11 cellular contexts compared by ENCODE assay signal in genomic region chr14:20757963-20758362, GRCh38. TPM values are rescaled to one million over a fixed set of nuclear protein-coding genes. Genes with fewer than 3 reads are reported as not detected.
DNase-seq lines count a peak whose midpoint lies in the region; ATAC-seq and TF ChIP-seq lines count a peak whose summit lies in the region.
"Had no signal": no experiment of that assay in that cellular context is flagged by ENCODE, and none has a peak within 500 bp of the region (broad histone marks: within the 10 kb centered on the region; RNA-seq: fewer than 3 reads in every experiment).

No MANE protein-coding gene starts in this region.

- H3K27ac ChIP-seq in colonic mucosa, result no peak overlapping the region
- H3K27ac ChIP-seq: HL-60 had no signal

- H3K9me3 Mint-ChIP-seq in progenitor cell of endocrine pancreas (ENCODE audit: low read depth), result no peaks in the 10 kb centered on the region
- H3K9me3 Mint-ChIP-seq: central memory CD8-positive, alpha-beta T cell had no signal

- DNase-seq in GM13977 (ENCODE audit: low spot score) (peak; percentile 25), NOMO-1 treated with dmso at 0.1 percent for 144 hours (lab: John Stamatoyannopoulos, UW; ENCODE audit: unreplicated experiment) (peak; percentile 50), colonic mucosa (peak; percentile 65), progenitor cell of endocrine pancreas (ENCODE audit: low spot score, unreplicated experiment) (no peak), GM19240 (ENCODE audit: insufficient read length, low spot score) (no peak), sciatic nerve (ENCODE audit: low spot score) (no peak)

- H3K4me3 ChIP-seq in colonic mucosa, result no peak overlapping the region
- H3K4me3 ChIP-seq: mucosa of descending colon had no signal

- TF ChIP-seq CTCF in GM13977 (IDR thresholded peaks at IDR 0.05; ENCODE audit: extremely low read depth, insufficient read depth, missing control alignments), result peak; percentile 55
- peak; percentile 29 for TF ChIP-seq CTCF in colonic mucosa (IDR thresholded peaks at IDR 0.05)
- peak; percentile 27 for TF ChIP-seq CTCF in progenitor cell of endocrine pancreas (IDR thresholded peaks at IDR 0.05; ENCODE audit: unreplicated experiment)

- H3K27ac Mint-ChIP-seq in progenitor cell of endocrine pancreas, result no peak overlapping the region

- H3K36me3 ChIP-seq in colonic mucosa, result no peaks in the 10 kb centered on the region

- H3K4me1 Mint-ChIP-seq in progenitor cell of endocrine pancreas (ENCODE audit: low read depth), result no peaks in the 10 kb centered on the region
- H3K4me1 Mint-ChIP-seq: central memory CD8-positive, alpha-beta T cell had no signal

- H3K9me3 ChIP-seq in colonic mucosa, result no peaks in the 10 kb centered on the region
- H3K9me3 ChIP-seq: mucosa of descending colon had no signal

- no peaks in the 10 kb centered on the region for H3K27me3 ChIP-seq in colonic mucosa

- H3K4me3 Mint-ChIP-seq in progenitor cell of endocrine pancreas (ENCODE audit: low read depth), result no peak overlapping the region
- H3K4me3 Mint-ChIP-seq: central memory CD8-positive, alpha-beta T cell had no signal

- in situ Hi-C loops in GM13977 (cut with MboI; ENCODE audit: low pct_unique_long_range_greater_than_20kb, low sequenced_read_pairs, unreplicated experiment), result loop anchor here (25.0 kb wide), 1 partner anchor 104 kb away; no protein-coding TSS in a partner anchor

- intact Hi-C loops in colonic mucosa (cut with DNase I) (loop anchor here (5.0 kb wide), 1 partner anchor 99 kb away; no protein-coding TSS in a partner anchor), sciatic nerve (cut with DNase I) (no loop called here)

- H3K27me3 Mint-ChIP-seq in progenitor cell of endocrine pancreas, result no peaks in the 10 kb centered on the region

- H3K4me1 ChIP-seq in colonic mucosa, result no peaks in the 10 kb centered on the region

- H3K9ac ChIP-seq in colonic mucosa (ENCODE audit: low read depth in 2 of 2, low read length in 2 of 2), result no peak overlapping the region

- H3K36me3 Mint-ChIP-seq in progenitor cell of endocrine pancreas (ENCODE audit: insufficient read depth), result no peaks in the 10 kb centered on the region

- no peak for ATAC-seq in GM18519 (IDR thresholded peaks at IDR 0.05; ENCODE audit: low FRiP score, unreplicated experiment)
- no peak for ATAC-seq in sciatic nerve
- no peak for ATAC-seq in GM19351 (IDR thresholded peaks at IDR 0.05; ENCODE audit: unreplicated experiment)
- ATAC-seq: mucosa of descending colon had no signal

RNA-seq across cellular contexts. Expression of gene EDDM3B, which starts 10.2 kb away (rescaled TPM):
- total RNA-seq in colonic mucosa (not detected), progenitor cell of endocrine pancreas (not detected in 2 replicates), sciatic nerve (not detected)
- total RNA-seq: mucosa of descending colon had no signal

RNA-seq across cellular contexts. Expression of gene EDDM3A, which starts 12.3 kb away (rescaled TPM):
- total RNA-seq in colonic mucosa (not detected), progenitor cell of endocrine pancreas (not detected in 2 replicates), sciatic nerve (not detected)
- total RNA-seq: mucosa of descending colon had no signal

RNA-seq across cellular contexts. Expression of gene RNASE6, which starts 23.1 kb away (rescaled TPM):
- total RNA-seq in colonic mucosa, result 1 to 10 TPM; 3.4 to 6.8 TPM
- total RNA-seq in progenitor cell of endocrine pancreas, result not detected in 2 replicates
- total RNA-seq in sciatic nerve, result 15.0 TPM

RNA-seq across cellular contexts. Expression of gene RNASE1, which starts 44.7 kb away (rescaled TPM):
- 100 to 1,000 TPM; 189 to 244 TPM for total RNA-seq in colonic mucosa
- 4.5 and 7.1 TPM in 2 replicates for total RNA-seq in progenitor cell of endocrine pancreas
- total RNA-seq in sciatic nerve, result 357 TPM

Comparison
In these comparisons a context has a peak if more than half of its experiments do, and no peak if none do; other contexts are left out.
1. DNase-seq: peak in GM13977 (single experiment), NOMO-1 treated with dmso at 0.1 percent for 144 hours (single experiment) and colonic mucosa (single experiment); none in progenitor cell of endocrine pancreas (single experiment), GM19240 (single experiment) and sciatic nerve (single experiment).
2. Peak in every context shown above with its lines, with median percentiles within 50 percentile points of each other: CTCF ChIP-seq.